Comparison of ENCODE assay signal across 15 cellular contexts in the genomic region with DNA sequence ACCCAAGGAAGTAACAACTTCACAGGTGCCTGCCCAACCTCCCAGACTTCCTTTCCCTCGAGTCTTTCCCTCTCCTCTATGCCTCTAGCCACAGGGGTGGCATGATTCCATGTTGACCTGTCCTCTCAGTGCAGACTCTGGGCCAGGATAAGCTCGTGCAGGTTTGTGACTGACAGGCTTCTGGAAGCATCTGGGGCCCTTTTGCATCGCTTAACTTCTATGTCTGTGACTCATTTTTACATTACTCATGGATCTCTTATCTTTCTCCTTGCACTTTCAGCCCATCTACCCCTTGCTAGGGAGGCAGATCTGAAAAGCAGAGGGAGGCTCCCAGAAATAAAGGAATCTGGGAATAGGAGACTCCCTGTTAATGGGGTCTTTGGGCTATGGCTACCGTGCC.
A peak's percentile ranks its signal among the peaks of the same experiment; 100 is the strongest.
DNase-seq lines count a peak whose midpoint lies in the region; ATAC-seq, FAIRE-seq and TF ChIP-seq lines count a peak whose summit lies in the region.
"Had no signal": no experiment of that assay in that cellular context is flagged by ENCODE, and none has a peak within 500 bp of the region (broad histone marks: within the 10 kb centered on the region; RNA-seq: fewer than 3 reads in every experiment).

No MANE protein-coding gene starts in this region.

- no peaks in the 10 kb centered on the region for H3K9me3 ChIP-seq in ascending aorta
- no peaks in the 10 kb centered on the region for H3K9me3 ChIP-seq in hepatocyte (ENCODE audit: low read depth)
- no peaks in the 10 kb centered on the region for H3K9me3 ChIP-seq in gastroesophageal sphincter
- H3K9me3 ChIP-seq: prostate gland, upper lobe of right lung had no signal

- TF ChIP-seq POLR2A in gastroesophageal sphincter (IDR thresholded peaks at IDR 0.05): no peak

- no peaks in the 10 kb centered on the region for H4K20me1 ChIP-seq in hepatocyte (ENCODE audit: insufficient read depth, poor library complexity, severe bottlenecking)

- H3K27ac ChIP-seq in ascending aorta (peak overlapping the region; percentile 91 to 94), hepatocyte (no peak overlapping the region), gastroesophageal sphincter (no peak overlapping the region)
- H3K27ac ChIP-seq: prostate gland, upper lobe of right lung had no signal

- ATAC-seq in left ventricle myocardium superior (no peak), gastroesophageal sphincter (no peak), HG03025 (IDR thresholded peaks at IDR 0.05; ENCODE audit: low FRiP score, unreplicated experiment) (no peak), GM19324 (IDR thresholded peaks at IDR 0.05; ENCODE audit: low FRiP score, unreplicated experiment) (no peak)
- ATAC-seq: upper lobe of right lung had no signal

- no peaks in the 10 kb centered on the region for H3K79me2 ChIP-seq in hepatocyte

- TF ChIP-seq CTCF in ascending aorta (IDR thresholded peaks at IDR 0.05): no peak
- TF ChIP-seq CTCF in hepatocyte (IDR thresholded peaks at IDR 0.05; ENCODE audit: poor library complexity): no peak
- no peak for TF ChIP-seq CTCF in gastroesophageal sphincter (IDR thresholded peaks at IDR 0.05)

- H3K9me2 ChIP-seq in hepatocyte (replicated peaks; ENCODE audit: insufficient read depth): no peaks in the 10 kb centered on the region

- 69% methylated on average over 4 of the region's 4 CpGs for WGBS in hepatocyte (ENCODE audit: low lambda C conversion rate, missing lambda C conversion rate)
- 61 to 100% methylated on average over 1 to 4 of the region's 4 CpGs for WGBS in gastroesophageal sphincter (ENCODE audit: low coverage in 1 of 2), 2 donors

- no peak for FAIRE-seq in HTR-8/SVneo (lab: Jason Lieb, UNC)
- FAIRE-seq: keratinocyte had no signal

- no peak overlapping the region for H3K4me3 ChIP-seq in ascending aorta
- H3K4me3 ChIP-seq in hepatocyte: no peak overlapping the region
- H3K4me3 ChIP-seq in gastroesophageal sphincter: no peak overlapping the region
- H3K4me3 ChIP-seq: prostate gland, upper lobe of right lung had no signal

- DNase-seq in AG08396 (ENCODE audit: low spot score) (peak; percentile 32), HTR-8/SVneo (ENCODE audit: insufficient read length, low spot score) (peak; percentile 17), ascending aorta (ENCODE audit: low spot score in 2 of 2) (no peak), hepatocyte (ENCODE audit: low spot score) (peak; percentile 48), left ventricle myocardium superior (no peak)
- DNase-seq: activated T-cell treated with anti-CD3 and anti-CD28 coated beads, Interleukin-2, amount 50 U/mL, for 24 hours; DMS53; effector CD8-positive, alpha-beta T cell; NCI-H1092; upper lobe of right lung had no signal

- H3K4me1 ChIP-seq in ascending aorta: peaks cover 27 to 38% of the 10 kb centered on the region in 2 donors
- H3K4me1 ChIP-seq in hepatocyte (ENCODE audit: insufficient read depth): peaks cover 21% of the 10 kb centered on the region
- peaks cover 3 to 35% (median 17%) of the 10 kb centered on the region in 3 donors for H3K4me1 ChIP-seq in gastroesophageal sphincter
- H3K4me1 ChIP-seq: prostate gland had no signal

- no peak for TF ChIP-seq EP300 in gastroesophageal sphincter (IDR thresholded peaks at IDR 0.05)

- H3K36me3 ChIP-seq in ascending aorta: no peaks in the 10 kb centered on the region
- H3K36me3 ChIP-seq in hepatocyte (replicated peaks; ENCODE audit: insufficient read depth, low read depth): no peaks in the 10 kb centered on the region
- peaks cover 0 to 22% of the 10 kb centered on the region in 2 donors for H3K36me3 ChIP-seq in gastroesophageal sphincter
- H3K36me3 ChIP-seq: prostate gland, upper lobe of right lung had no signal

- no peak overlapping the region for H3K4me2 ChIP-seq in hepatocyte

- intact Hi-C loops in ascending aorta (cut with DNase I) (loop anchor here (5.0 kb wide), 2 partner anchors 77 to 127 kb away; no protein-coding TSS in a partner anchor), left ventricle myocardium superior (cut with micrococcal nuclease) (loop anchor here (5.0 to 10.0 kb wide), 2 partner anchors 130 to 222 kb away; no protein-coding TSS in a partner anchor)

- no peak overlapping the region for H2AFZ ChIP-seq in hepatocyte

- H3K27me3 ChIP-seq in ascending aorta (no peaks in the 10 kb centered on the region), hepatocyte (no peaks in the 10 kb centered on the region), gastroesophageal sphincter (no peaks in the 10 kb centered on the region)
- H3K27me3 ChIP-seq: upper lobe of right lung had no signal

Comparison
In these comparisons a context has a peak if more than half of its experiments do, and no peak if none do; other contexts are left out.
1. DNase-seq: peak in AG08396 (single experiment), HTR-8/SVneo (single experiment) and hepatocyte (single experiment); none in ascending aorta (0 of 2) and left ventricle myocardium superior (single experiment).
2. H3K27ac ChIP-seq: peak in ascending aorta (2 of 2); none in hepatocyte (single experiment) and gastroesophageal sphincter (0 of 4).